In genomic region chr3:94515983-94516382, GRCh38 we compare ENCODE assay signal across 24 cellular contexts.
"Had no signal": no experiment of that assay in that cellular context is flagged by ENCODE, and none has a peak within 500 bp of the region (broad histone marks: within the 10 kb centered on the region; RNA-seq: fewer than 3 reads in every experiment).

No MANE protein-coding gene starts in this region.

- DNase-seq: colonic mucosa; cortex of kidney; effector CD8-positive, alpha-beta T cell; effector memory CD8-positive, alpha-beta T cell; endodermal cell; erythroblast; esophagus squamous epithelium; foreskin fibroblast; foreskin melanocyte; gastrocnemius medialis; glutamatergic neuron; head of caudate nucleus; heart right ventricle; hippocampal formation; left cardiac atrium; left lung; left ventricle myocardium superior; lower lobe of right lung; mesenchymal stem cell; mucosa of descending colon had no signal

- H3K9me3 ChIP-seq: colonic mucosa, esophagus squamous epithelium, gastrocnemius medialis, heart right ventricle, left lung, lower lobe of right lung, mucosa of descending colon had no signal

- H3K36me3 ChIP-seq: colonic mucosa, esophagus squamous epithelium, gastrocnemius medialis, heart right ventricle, left lung, lower lobe of right lung had no signal

- H3K27ac ChIP-seq: colonic mucosa, epithelial cell of prostate, esophagus squamous epithelium, gastrocnemius medialis, heart right ventricle, left lung, lower lobe of right lung had no signal

- H3K27me3 ChIP-seq: colonic mucosa, esophagus squamous epithelium, gastrocnemius medialis, heart right ventricle, left lung had no signal

- H3K4me3 ChIP-seq: colonic mucosa, esophagus squamous epithelium, gastrocnemius medialis, heart right ventricle, left lung, lower lobe of right lung, mucosa of descending colon had no signal

- FAIRE-seq: endometrium, keratinocyte had no signal

- H3K4me1 ChIP-seq: colonic mucosa, esophagus squamous epithelium, gastrocnemius medialis, left lung, lower lobe of right lung had no signal

- ATAC-seq: effector memory CD8-positive, alpha-beta T cell; esophagus mucosa; gastrocnemius medialis; heart right ventricle; left cardiac atrium; left lung; left ventricle myocardium superior; lower lobe of right lung; mucosa of descending colon had no signal
